Comparison of ENCODE assay signal across 1 cellular context in genomic region chr21:14120091-14120734, GRCh38.
TF ChIP-seq lines count a peak whose summit lies in the region.

No MANE protein-coding gene starts in this region.

TF ChIP-seq in GM23338, 12 proteins besides CTCF, POLR2A, EP300 and RAD21 (continued from another document):
- no peak for TF ChIP-seq REST (IDR thresholded peaks at IDR 0.05; ENCODE audit: unreplicated experiment)
- no peak for TF ChIP-seq STAT1 (IDR thresholded peaks at IDR 0.05; ENCODE audit: unreplicated experiment)
- no peak for TF ChIP-seq NANOG (IDR thresholded peaks at IDR 0.05; ENCODE audit: borderline replicate concordance)
